ENCODE assay signal across 8 cellular contexts in genomic region chr2:165953655-165954606, GRCh38. TPM values are rescaled to one million over a fixed set of nuclear protein-coding genes. Genes with fewer than 3 reads are reported as not detected.
A peak's percentile ranks its signal among the peaks of the same experiment; 100 is the strongest.
DNase-seq lines count a peak whose midpoint lies in the region; ATAC-seq, FAIRE-seq and TF ChIP-seq lines count a peak whose summit lies in the region.

Gene TTC21B (minus strand): TSS chr2:165953776. CDS start chr2:165953705, 71 bp downstream.

- H3K4me1 ChIP-seq in heart right ventricle (peaks cover 3 to 35% (median 20%) of the 10 kb centered on the region in 9 donors), upper lobe of left lung (peaks cover 21 to 32% (median 28%) of the 10 kb centered on the region in 4 donors)

- H3K9me3 ChIP-seq in heart right ventricle = no peaks in the 10 kb centered on the region
- H3K9me3 ChIP-seq in upper lobe of left lung = no peaks in the 10 kb centered on the region

- peak within 1 kb of the TSS; percentile 59 to 84 (median 79) for H3K4me3 ChIP-seq in heart right ventricle
- peak within 1 kb of the TSS; percentile 73 to 85 (median 78) for H3K4me3 ChIP-seq in upper lobe of left lung

- TF ChIP-seq POLR2A in GM12892 (IDR thresholded peaks at IDR 0.05; ENCODE audit: low read depth, low read length) (peak; percentile 60; the same call in 1 of the 2 replicates), upper lobe of left lung (IDR thresholded peaks at IDR 0.05) (peak in 3 of 4 donors; percentile 62 to 85 (median 72))

- 0 to 1% methylated on average over 55 of the region's 55 CpGs for WGBS in heart right ventricle, 2 donors
- 0 to 1% methylated on average over 34 to 44 of the region's 55 CpGs for WGBS in upper lobe of left lung, 2 donors

- ATAC-seq in HG02852 (IDR thresholded peaks at IDR 0.05; ENCODE audit: unreplicated experiment) = peak; percentile 96
- ATAC-seq in heart right ventricle = peak; percentile 99 to 100 (median 100)
- ATAC-seq in upper lobe of left lung (ENCODE audit: low FRiP score in 2 of 2) = peak; percentile 100

- H3K27ac ChIP-seq in heart right ventricle (peak within 1 kb of the TSS; percentile 56 to 92 (median 84)), upper lobe of left lung (peak within 1 kb of the TSS; percentile 86 to 91 (median 90))

- DNase-seq in GM12892 (ENCODE audit: insufficient read length) (peak; percentile 78), NCI-H146 (lab: John Stamatoyannopoulos, UW) (peak; percentile 92), T-helper 1 cell (peak; percentile 83 to 92 (median 89)), amniotic epithelial cell (ENCODE audit: low read depth) (peak; percentile 93), heart right ventricle (peak; percentile 96), posterior cingulate gyrus (peak; percentile 91 to 99 (median 96)), upper lobe of left lung (peak; percentile 95 to 99)

- TF ChIP-seq CTCF in heart right ventricle (IDR thresholded peaks at IDR 0.05) (peak; percentile 75 to 89 (median 85)), upper lobe of left lung (IDR thresholded peaks at IDR 0.05) (peak; percentile 74 to 87 (median 80))

- H3K36me3 ChIP-seq in heart right ventricle = peaks cover 0 to 7% (median 3%) of the 10 kb centered on the region in 9 donors
- peaks cover 0 to 1% (median 0%) of the 10 kb centered on the region in 4 donors for H3K36me3 ChIP-seq in upper lobe of left lung

- intact Hi-C loops in heart right ventricle (cut with DNase I) = loop anchor here in 9 of 10 donors (2.0 to 10.0 kb wide), 4 partner anchors 171 to 228 kb away; partner anchors contain the start of gene SCN1A (in 8 of the 9)
- intact Hi-C loops in posterior cingulate gyrus (cut with DNase I) = loop anchor here (2.0 to 10.0 kb wide), 2 partner anchors 175 to 231 kb away; partner anchors contain the start of gene SCN1A

- H3K27me3 ChIP-seq in heart right ventricle = no peaks in the 10 kb centered on the region
- H3K27me3 ChIP-seq in upper lobe of left lung = no peaks in the 10 kb centered on the region

- peak; percentile 98 for FAIRE-seq in GM12892 (lab: Jason Lieb, UNC)

- TF ChIP-seq EP300 in upper lobe of left lung (IDR thresholded peaks at IDR 0.05) = no peak

RNA-seq across cellular contexts. Expression of gene TTC21B, which starts in this region (rescaled TPM):
- 8.8 TPM for polyA plus RNA-seq in GM12892 (2012; ENCODE audit: missing spikeins)
- total RNA-seq in heart right ventricle (10 to 100 TPM; 10.9 to 17.9 (median 13.4) TPM), upper lobe of left lung (100 to 1,000 TPM in 1 of 6 donors, 10 to 100 TPM in 5; 14.6 to 150 (median 36.5) TPM)
- polyA plus RNA-seq in heart right ventricle = 1 to 10 TPM; 3.3 to 8.0 TPM

Comparison
In these comparisons a context has a peak if more than half of its experiments do, and no peak if none do; other contexts are left out.
1. Peak in every context shown above with its lines: DNase-seq, ATAC-seq, H3K4me3 ChIP-seq and H3K27ac ChIP-seq.